In genomic region chr3:119181765-119182164, GRCh38 we compare ENCODE assay signal across 24 cellular contexts. TPM values are rescaled to one million over a fixed set of nuclear protein-coding genes. Genes with fewer than 3 reads are reported as not detected.
DNase-seq lines count a peak whose midpoint lies in the region; ATAC-seq, FAIRE-seq and TF ChIP-seq lines count a peak whose summit lies in the region.
"Had no signal": no experiment of that assay in that cellular context is flagged by ENCODE, and none has a peak within 500 bp of the region (broad histone marks: within the 10 kb centered on the region; RNA-seq: fewer than 3 reads in every experiment).

No MANE protein-coding gene starts in this region.

- H3K4me1 ChIP-seq in SJSA1 (replicated peaks), result peaks cover 30% of the 10 kb centered on the region
- peaks cover 17% of the 10 kb centered on the region for H3K4me1 ChIP-seq in foreskin keratinocyte
- H3K4me1 ChIP-seq in stomach, result no peaks in the 10 kb centered on the region
- no peaks in the 10 kb centered on the region for H3K4me1 ChIP-seq in upper lobe of left lung
- H3K4me1 ChIP-seq: BLaER1, SJCRH30 had no signal

- peak; percentile 39 for DNase-seq in H54 (ENCODE audit: insufficient read length, low spot score)
- peak in 1 of 2 experiments; percentile 49 for DNase-seq in SJSA1 (ENCODE audit: low read depth in 1 of 2, low spot score in 2 of 2)
- DNase-seq in foreskin keratinocyte, result peak in 1 of 2 donors; percentile 80
- peak; percentile 53 for DNase-seq in stomach
- DNase-seq in upper lobe of left lung, result no peak
- DNase-seq in GM13977 (ENCODE audit: low spot score), result no peak
- DNase-seq: activated CD4-positive, alpha-beta T cell treated with anti-CD3 and anti-CD28 coated beads for 4 hours; activated CD8-positive, alpha-beta memory T cell treated with anti-CD3 and anti-CD28 coated beads, Interleukin-2, amount 50 U/mL, for 4 hours; DMS79 treated with DMSO at 0.1 percent for 48 hours; esophagus squamous epithelium; hypothalamus; NCI-H187; NCI-H446 treated with DMSO at 0.1 percent for 48 hours; pancreas; SJCRH30; T1000 had no signal

- no peak for TF ChIP-seq CTCF in foreskin keratinocyte (conservative IDR thresholded peaks at IDR 0.05)
- no peak for TF ChIP-seq CTCF in stomach (IDR thresholded peaks at IDR 0.05)
- no peak for TF ChIP-seq CTCF in upper lobe of left lung (IDR thresholded peaks at IDR 0.05)
- no peak for TF ChIP-seq CTCF in GM13977 (IDR thresholded peaks at IDR 0.05; ENCODE audit: extremely low read depth, insufficient read depth, missing control alignments)

- ATAC-seq in foreskin keratinocyte (peak; percentile 74), upper lobe of left lung (ENCODE audit: low FRiP score in 2 of 2) (no peak), HG03378 (IDR thresholded peaks at IDR 0.05; ENCODE audit: unreplicated experiment) (no peak), GM21723 (IDR thresholded peaks at IDR 0.05; ENCODE audit: unreplicated experiment) (no peak)
- ATAC-seq: left lobe of liver had no signal

- peak; percentile 66 for FAIRE-seq in H54 (lab: Jason Lieb, UNC)
- FAIRE-seq: pancreas had no signal

- H3K27me3 ChIP-seq in SJSA1 (replicated peaks) (no peaks in the 10 kb centered on the region), foreskin keratinocyte (no peaks in the 10 kb centered on the region), stomach (no peaks in the 10 kb centered on the region), upper lobe of left lung (no peaks in the 10 kb centered on the region)
- H3K27me3 ChIP-seq: BLaER1, esophagus squamous epithelium, pancreas had no signal

- TF ChIP-seq EP300 in stomach (IDR thresholded peaks at IDR 0.05) (no peak), upper lobe of left lung (IDR thresholded peaks at IDR 0.05) (no peak)

- intact Hi-C loops in stomach (cut with DNase I; ENCODE audit: low total_unique reads), result no loop called here

- 60 to 77% (median 65%) methylated on average over 3 of the region's 3 CpGs for WGBS in stomach, 5 donors
- WGBS in upper lobe of left lung, 2 donors, result 64 to 83% methylated on average over 3 of the region's 3 CpGs

- H3K4me3 ChIP-seq in SJSA1 (no peak overlapping the region), stomach (no peak overlapping the region), upper lobe of left lung (no peak overlapping the region)
- H3K4me3 ChIP-seq: BLaER1, esophagus squamous epithelium, pancreas, SJCRH30, thoracic aorta had no signal

- no peaks in the 10 kb centered on the region for H3K9me3 ChIP-seq in SJSA1 (replicated peaks)
- H3K9me3 ChIP-seq in stomach, result no peaks in the 10 kb centered on the region
- H3K9me3 ChIP-seq in upper lobe of left lung, result no peaks in the 10 kb centered on the region
- H3K9me3 ChIP-seq: BLaER1, esophagus squamous epithelium, pancreas, SJCRH30, thoracic aorta had no signal

- in situ Hi-C loops in GM13977 (cut with MboI; ENCODE audit: low pct_unique_long_range_greater_than_20kb, low sequenced_read_pairs, unreplicated experiment), result no loop called here

- H3K27ac ChIP-seq in SJSA1, result 0 out of 2 replicates have a peak overlapping the region, but pooled peaks have one; percentile 21
- no peak overlapping the region for H3K27ac ChIP-seq in foreskin keratinocyte
- H3K27ac ChIP-seq in stomach, result peak overlapping the region in 1 of 5 donors; percentile 47
- H3K27ac ChIP-seq in upper lobe of left lung, result no peak overlapping the region
- H3K27ac ChIP-seq: BLaER1, esophagus squamous epithelium, pancreas, SJCRH30, thoracic aorta had no signal

- H3K36me3 ChIP-seq in SJSA1 (no peaks in the 10 kb centered on the region), stomach (no peaks in the 10 kb centered on the region), upper lobe of left lung (no peaks in the 10 kb centered on the region)
- H3K36me3 ChIP-seq: BLaER1, esophagus squamous epithelium, pancreas, SJCRH30, thoracic aorta had no signal

- TF ChIP-seq POLR2A in H54 (IDR thresholded peaks at IDR 0.05; ENCODE audit: low read depth, low read length) (no peak), stomach (IDR thresholded peaks at IDR 0.05) (no peak), upper lobe of left lung (IDR thresholded peaks at IDR 0.05) (no peak)

RNA-seq across cellular contexts. Expression of gene UPK1B, which starts 8.4 kb away (rescaled TPM):
- 0.18 TPM in 1 of 2 replicates, not detected in the other for total RNA-seq in SJSA1 (2014; rRNA removed; shearing (Covaris generic))
- total RNA-seq in foreskin keratinocyte (1.9 and 4.8 TPM in 2 replicates), stomach (10 to 100 TPM in 1 of 5 donors, not detected in 4; 61.1 TPM), upper lobe of left lung (under 1 TPM in 1 of 6 donors, not detected in 5; 0.57 TPM)
- polyA plus RNA-seq in foreskin keratinocyte (2.3 and 5.5 TPM in 2 replicates), stomach (1 to 10 TPM in 2 of 3 donors, under 1 TPM in 1; 0.46 to 3.2 (median 1.4) TPM)
- total RNA-seq: dermis microvascular lymphatic vessel endothelial cell, left lobe of liver, LHCN-M2, SJCRH30, skeletal muscle tissue had no signal

RNA-seq across cellular contexts. Expression of gene TEX55, which starts 35.8 kb away (rescaled TPM):
- total RNA-seq in SJSA1 (2014; rRNA removed; shearing (Covaris generic)), result not detected in 2 replicates
- total RNA-seq in foreskin keratinocyte, result not detected in 2 replicates
- not detected in 2 replicates for polyA plus RNA-seq in foreskin keratinocyte
- total RNA-seq in stomach, result not detected
- polyA plus RNA-seq in stomach, result not detected
- not detected for total RNA-seq in upper lobe of left lung
- total RNA-seq: dermis microvascular lymphatic vessel endothelial cell, esophagus squamous epithelium, left lobe of liver, LHCN-M2, pancreas, skeletal muscle tissue, thoracic aorta had no signal
- polyA plus RNA-seq: pancreas had no signal

RNA-seq across cellular contexts. Expression of gene B4GALT4, which starts 58.9 kb away (rescaled TPM):
- 25.8 and 25.9 TPM in 2 replicates for total RNA-seq in SJSA1 (2014; rRNA removed; shearing (Covaris generic))
- total RNA-seq in foreskin keratinocyte (21.2 and 23.8 TPM in 2 replicates), stomach (10 to 100 TPM in 3 of 5 donors, 1 to 10 TPM in 2; 5.5 to 39.7 (median 16.1) TPM), upper lobe of left lung (10 to 100 TPM in 5 of 6 donors, 1 to 10 TPM in 1; 7.3 to 24.3 (median 16.6) TPM)
- polyA plus RNA-seq in foreskin keratinocyte (16.1 and 17.6 TPM in 2 replicates), stomach (10 to 100 TPM; 12.0 to 14.6 (median 13.3) TPM)

Comparison
In these comparisons a context has a peak if more than half of its experiments do, and no peak if none do; other contexts are left out.
1. DNase-seq: peak in H54 (single experiment) and stomach (single experiment); none in upper lobe of left lung (0 of 2) and GM13977 (single experiment).